Comparison of ENCODE assay signal across 9 cellular contexts in genomic region chr2:24365051-24365450, GRCh38. TPM values are rescaled to one million over a fixed set of nuclear protein-coding genes. Genes with fewer than 3 reads are reported as not detected.
DNase-seq lines count a peak whose midpoint lies in the region; ATAC-seq, FAIRE-seq and TF ChIP-seq lines count a peak whose summit lies in the region.
"Had no signal": no experiment of that assay in that cellular context is flagged by ENCODE, and none has a peak within 500 bp of the region (broad histone marks: within the 10 kb centered on the region; RNA-seq: fewer than 3 reads in every experiment).

No MANE protein-coding gene starts in this region.

- no peaks in the 10 kb centered on the region for H3K36me3 Mint-ChIP-seq in endodermal cell (ENCODE audit: low read depth)
- H3K36me3 Mint-ChIP-seq: naive thymus-derived CD4-positive, alpha-beta T cell had no signal

- BruUV-seq in GM12878 (replicated peaks; lab: Mats Ljungman, UMichigan), result no TSS peak

- DNase-seq in NCI-H1105 (lab: John Stamatoyannopoulos, UW), result peak; percentile 3
- DNase-seq in NCI-H1105 treated with DMSO at 0.1 percent for 48 hours (lab: John Stamatoyannopoulos, UW), result no peak
- no peak for DNase-seq in GM12878 (ENCODE audit: low read depth, low spot score)
- peak; percentile 89 to 94 for DNase-seq in aorta
- no peak for DNase-seq in NCI-H187 treated with DMSO at 0.1 percent for 48 hours (lab: John Stamatoyannopoulos, UW)
- no peak for DNase-seq in endodermal cell

- no peaks in the 10 kb centered on the region for H3K9me3 Mint-ChIP-seq in endodermal cell

- peaks cover 12% of the 10 kb centered on the region for H3K27me3 Mint-ChIP-seq in endodermal cell (ENCODE audit: insufficient read depth)

- peaks cover 6% of the 10 kb centered on the region for H3K4me1 Mint-ChIP-seq in endodermal cell

- H3K36me3 ChIP-seq in GM12878 (ENCODE audit: control insufficient read depth in 2 of 2, insufficient read depth in 2 of 2, low read length in 1 of 2) (no peaks in the 10 kb centered on the region), liver (ENCODE audit: control insufficient read depth in 4 of 4, insufficient read depth in 3 of 4, low read depth in 1 of 4, low read length in 3 of 4) (no peaks in the 10 kb centered on the region), aorta (ENCODE audit: control insufficient read depth in 1 of 2, insufficient read depth in 2 of 2, low read length in 1 of 2) (no peaks in the 10 kb centered on the region), endodermal cell (ENCODE audit: control insufficient read depth, insufficient read depth, low read length) (no peaks in the 10 kb centered on the region)

- RAD21 ChIA-PET in GM12878 (lab: Charles Lee; ENCODE audit: unreplicated experiment), result interaction anchor here (1.0 kb wide), 1 partner anchor 23 kb away, joined by 3 read pairs; no protein-coding TSS in a partner anchor

- H3K9ac ChIP-seq in GM12878 (ENCODE audit: control insufficient read depth, insufficient read depth, low read length), result no peak overlapping the region
- H3K9ac ChIP-seq in liver (ENCODE audit: low read depth in 1 of 2, low read length in 2 of 2), result no peak overlapping the region
- no peak overlapping the region for H3K9ac ChIP-seq in endodermal cell (ENCODE audit: extremely low read depth, low read length, poor library complexity, severe bottlenecking)

- in situ Hi-C loops in GM12878 (cut with MboI), result loop anchor here (25.0 kb wide), 1 partner anchor 978 kb away; the partner anchor contains the start of gene KLHL29

- no peak overlapping the region for H3K27ac Mint-ChIP-seq in endodermal cell
- H3K27ac Mint-ChIP-seq: naive thymus-derived CD4-positive, alpha-beta T cell had no signal

- 7% methylated on average over 7 of the region's 7 CpGs for WGBS in GM12878 (ENCODE audit: insufficient coverage, insufficient replicate concordance, low lambda C conversion rate, missing lambda C conversion rate)
- WGBS in liver, result 54% methylated on average over 7 of the region's 7 CpGs
- WGBS in aorta, 2 donors, result 0 to 2% methylated on average over 7 of the region's 7 CpGs
- 79% methylated on average over 7 of the region's 7 CpGs for WGBS in endodermal cell (ENCODE audit: insufficient coverage in 1 of 2, insufficient read length in 1 of 2), 2 experiments

- 0 out of 2 replicates have a peak overlapping the region, but pooled peaks have one; percentile 5 for H3K4me2 ChIP-seq in GM12878 (ENCODE audit: control insufficient read depth, insufficient read depth)

- POLR2A ChIA-PET in GM12878 (lab: Charles Lee), result interaction anchor here (1.0 kb wide), 1 partner anchor 26 kb away, joined by 3 read pairs; no protein-coding TSS in a partner anchor

- H3K4me3 Mint-ChIP-seq in endodermal cell, result no peak overlapping the region
- H3K4me3 Mint-ChIP-seq: naive thymus-derived CD4-positive, alpha-beta T cell had no signal

- H3K4me3 ChIP-seq in GM12878 (no peak overlapping the region), liver (ENCODE audit: low read depth in 1 of 3, low read length in 3 of 3) (no peak overlapping the region), aorta (ENCODE audit: low read length in 2 of 2) (no peak overlapping the region), endodermal cell (ENCODE audit: low read length) (no peak overlapping the region)

- TF ChIP-seq POLR2A in GM12878 (IDR thresholded peaks at IDR 0.05; ENCODE audit: low read depth, low read length), result no peak

- peak; percentile 70 for FAIRE-seq in GM12878 (lab: Jason Lieb, UNC)

- no peak overlapping the region for H3K27ac ChIP-seq in GM12878 (ENCODE audit: control insufficient read depth, insufficient read depth)
- H3K27ac ChIP-seq in liver (ENCODE audit: low read depth in 1 of 2, low read length in 2 of 2), result no peak overlapping the region
- H3K27ac ChIP-seq in aorta (ENCODE audit: low read depth in 1 of 2, low read length in 2 of 2), result peak overlapping the region in 1 of 2 donors; percentile 53
- no peak overlapping the region for H3K27ac ChIP-seq in endodermal cell (ENCODE audit: low read depth, low read length)

- no peak; a peak in 1 of 4 replicates for TF ChIP-seq EP300 in GM12878 (IDR thresholded peaks at IDR 0.05; ENCODE audit: borderline replicate concordance in 1 of 2, control insufficient read depth in 1 of 2, low read depth in 2 of 2, low read length in 2 of 2)

- H3K79me2 ChIP-seq in GM12878 (ENCODE audit: control insufficient read depth, insufficient read depth, low read length), result peaks cover 7% of the 10 kb centered on the region

- H3K4me1 ChIP-seq in GM12878 (ENCODE audit: control insufficient read depth, insufficient read depth, low read length) (peaks cover 39% of the 10 kb centered on the region), liver (ENCODE audit: control insufficient read depth in 4 of 4, insufficient read depth in 4 of 4, low read length in 3 of 4) (no peaks in the 10 kb centered on the region), aorta (ENCODE audit: control insufficient read depth in 1 of 2, insufficient read depth in 2 of 2, low read length in 2 of 2) (peaks cover 0 to 4% of the 10 kb centered on the region in 2 donors), endodermal cell (ENCODE audit: control insufficient read depth, insufficient read depth, low read length) (no peaks in the 10 kb centered on the region)

- SMC1A ChIA-PET in GM12878 (lab: Charles Lee; ENCODE audit: uncharacterized antibody, unreplicated experiment), result interaction anchor here (0.7 to 1.1 kb wide), 3 partner anchors 14 to 35 kb away, joined by 3 to 4 read pairs (median 3); no protein-coding TSS in a partner anchor

- CTCF ChIA-PET in GM12878 (lab: Yijun Ruan, JAX), result no interaction called here

- H3K27me3 ChIP-seq in GM12878 (replicated peaks in 1 of 2; ENCODE audit: control insufficient read depth in 2 of 2, insufficient read depth in 2 of 2, low read length in 1 of 2) (no peaks in the 10 kb centered on the region), liver (ENCODE audit: control insufficient read depth in 4 of 4, insufficient read depth in 4 of 4, low read length in 3 of 4) (no peaks in the 10 kb centered on the region), aorta (ENCODE audit: control insufficient read depth in 1 of 2, insufficient read depth in 2 of 2, low read length in 1 of 2) (no peaks in the 10 kb centered on the region), endodermal cell (ENCODE audit: control insufficient read depth, insufficient read depth, low read length, poor library complexity, severe bottlenecking) (peaks cover 5% of the 10 kb centered on the region)

- no peak for TF ChIP-seq RAD21 in GM12878 (IDR thresholded peaks at IDR 0.05; ENCODE audit: insufficient read depth, low read depth, low read length)
- TF ChIP-seq RAD21 in liver (IDR thresholded peaks at IDR 0.05), result no peak

- no peak for TF ChIP-seq CTCF in GM12878 (IDR thresholded peaks at IDR 0.05 in 2 of 3, conservative IDR thresholded peaks at IDR 0.05 in 1 of 3; ENCODE audit: control insufficient read depth in 2 of 3, extremely low read depth in 1 of 3, insufficient read depth in 1 of 3, low read depth in 3 of 3, low read length in 3 of 3)
- TF ChIP-seq CTCF in liver (IDR thresholded peaks at IDR 0.05; ENCODE audit: low read depth, low read length, missing input control), result no peak
- TF ChIP-seq CTCF in endodermal cell (conservative IDR thresholded peaks at IDR 0.05), result no peak

- H4K20me1 ChIP-seq in GM12878 (ENCODE audit: control insufficient read depth, insufficient read depth), result no peaks in the 10 kb centered on the region

- intact Hi-C loops in GM12878 (cut with micrococcal nuclease; ENCODE audit: unreplicated experiment), result no loop called here
- intact Hi-C loops in aorta (cut with DNase I), result no loop called here

- H2AFZ ChIP-seq in GM12878 (ENCODE audit: control insufficient read depth, low read depth, low read length), result peak overlapping the region; percentile 41; the same call in 1 of the 2 replicates

- ATAC-seq in GM12878, result peak; percentile 40
- ATAC-seq in aorta (ENCODE audit: low FRiP score), result peak; percentile 86
- no peak for ATAC-seq in HG02970 (IDR thresholded peaks at IDR 0.05; ENCODE audit: low FRiP score, unreplicated experiment)
- ATAC-seq: naive thymus-derived CD4-positive, alpha-beta T cell had no signal

- no peaks in the 10 kb centered on the region for H3K9me3 ChIP-seq in GM12878 (replicated peaks; ENCODE audit: control insufficient read depth, insufficient read depth, low read length)
- no peaks in the 10 kb centered on the region for H3K9me3 ChIP-seq in liver (ENCODE audit: control insufficient read depth in 4 of 4, low read length in 3 of 4)
- H3K9me3 ChIP-seq in aorta (ENCODE audit: control insufficient read depth, low read length), result no peaks in the 10 kb centered on the region
- no peaks in the 10 kb centered on the region for H3K9me3 ChIP-seq in endodermal cell (ENCODE audit: control insufficient read depth, low read length)

TF ChIP-seq in GM12878, 131 proteins besides CTCF, POLR2A, EP300 and RAD21 (continues in another document):
- TF ChIP-seq STAT1 (conservative IDR thresholded peaks at IDR 0.05) (0 out of 2 replicates have a peak, but pooled peaks have one; percentile 70), JUNB (IDR thresholded peaks at IDR 0.05) (peak; percentile 20; the same call in 1 of the 2 replicates)

TF ChIP-seq in liver, 16 proteins besides CTCF, POLR2A, EP300 and RAD21:
- TF ChIP-seq FOXA2 (IDR thresholded peaks at IDR 0.05) (no peak), NR2F2 (IDR thresholded peaks at IDR 0.05) (peak; percentile 72)

RNA-seq across cellular contexts. Expression of gene ITSN2, which starts 4.7 kb away (rescaled TPM):
- 276 and 309 TPM in 2 replicates for total RNA-seq in GM12878 (2013; cell fraction: nucleolus; rRNA removed)
- 43.9 and 53.0 TPM in 2 replicates for total RNA-seq in GM12878 (2014; rRNA removed)
- 52.7 and 54.9 TPM in 2 replicates for total RNA-seq in GM12878 (2014; rRNA removed; fragmentation: Illumina TruSeq; extraction: Trizol)
- total RNA-seq in GM12878 (2021), result 65.1 and 70.1 TPM in 2 replicates
- 22.9 TPM for polyA plus RNA-seq in GM12878 (2011; ENCODE audit: low read depth)
- 80.0 and 87.9 TPM in 2 replicates for polyA plus RNA-seq in GM12878 (2011; rRNA removed)
- polyA plus RNA-seq in GM12878 (2011; cell fraction: cytosol; rRNA removed), result 50.0 and 89.8 TPM in 2 replicates
- polyA plus RNA-seq in GM12878 (2011; cell fraction: nucleus; rRNA removed), result 100 and 104 TPM in 2 replicates
- polyA plus RNA-seq in GM12878 (2012), result 37.9 and 40.1 TPM in 2 replicates
- 57.4 and 69.9 TPM in 2 replicates for polyA plus RNA-seq in GM12878 (2014; fragmentation: Illumina TruSeq; extraction: Trizol)
- polyA plus RNA-seq in GM12878 (2014; fragmentation: Nextera tagmentation; extraction: Ambion mirVana), result 10 to 100 TPM; 20.5 to 24.3 TPM
- polyA plus RNA-seq in GM12878 (2014; rRNA removed), result 41.8 and 47.8 TPM in 2 replicates
- 10 to 100 TPM; 56.6 to 58.1 TPM for polyA plus RNA-seq in GM12878 (2016; fragmentation: Nextera tagmentation; extraction: Ambion mirVana)
- 89.4 and 131 TPM in 2 replicates for polyA minus RNA-seq in GM12878 (2011; rRNA and poly(A)+ RNA removed)
- polyA minus RNA-seq in GM12878 (2011; cell fraction: cytosol; rRNA and poly(A)+ RNA removed), result 30.5 and 30.8 TPM in 2 replicates
- 53.2 and 83.5 TPM in 2 replicates for polyA minus RNA-seq in GM12878 (2011; cell fraction: nucleus; rRNA and poly(A)+ RNA removed)
- 10 to 100 TPM; 21.1 to 32.4 TPM for total RNA-seq in liver
- 10 to 100 TPM; 10.1 to 22.1 TPM for polyA plus RNA-seq in liver
- 10 to 100 TPM; 61.1 to 87.0 TPM for total RNA-seq in aorta
- 10 to 100 TPM; 20.5 to 26.7 TPM for polyA plus RNA-seq in aorta
- total RNA-seq in endodermal cell, result 10 to 100 TPM; 12.6 to 16.8 TPM
- 7.1 TPM for polyA plus RNA-seq in endodermal cell (2013, experiment 1 of 2)
- polyA plus RNA-seq in endodermal cell (2013, experiment 2 of 2), result 6.7 TPM

Comparison
In these comparisons a context has a peak if more than half of its experiments do, and no peak if none do; other contexts are left out.
1. DNase-seq: peak in NCI-H1105 (single experiment) and aorta (2 of 2); none in NCI-H1105 treated with DMSO at 0.1 percent for 48 hours (single experiment), GM12878 (single experiment), NCI-H187 treated with DMSO at 0.1 percent for 48 hours (single experiment) and endodermal cell (single experiment).